Comparison of ENCODE assay signal across 21 cellular contexts in the genomic region with DNA sequence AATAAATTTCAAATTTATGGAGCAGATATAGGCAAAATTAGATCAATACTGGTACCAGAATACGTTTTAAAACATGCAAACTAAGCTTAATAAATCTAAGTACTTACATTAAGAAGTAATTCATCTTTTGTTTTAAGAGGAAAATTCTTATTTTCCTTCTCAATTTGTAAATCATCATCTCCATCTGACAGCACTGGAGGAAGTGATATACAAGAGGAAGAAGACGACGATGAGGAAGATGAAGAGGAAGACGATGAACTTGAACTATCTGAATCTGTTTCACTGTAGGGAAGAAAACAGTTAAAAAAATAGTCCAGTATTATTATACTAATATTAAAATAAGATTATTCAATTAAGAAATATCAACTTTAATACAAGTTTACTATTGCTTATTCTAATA. TPM values are rescaled to one million over a fixed set of nuclear protein-coding genes. Genes with fewer than 3 reads are reported as not detected.
A peak's percentile ranks its signal among the peaks of the same experiment; 100 is the strongest.
DNase-seq lines count a peak whose midpoint lies in the region; ATAC-seq and TF ChIP-seq lines count a peak whose summit lies in the region.
"Had no signal": no experiment of that assay in that cellular context is flagged by ENCODE, and none has a peak within 500 bp of the region (broad histone marks: within the 10 kb centered on the region; RNA-seq: fewer than 3 reads in every experiment).

No MANE protein-coding gene starts in this region.

- no peaks in the 10 kb centered on the region for H3K9me3 Mint-ChIP-seq in stimulated activated naive CD8-positive, alpha-beta T cell treated with anti-CD3 and anti-CD28 coated beads, Interleukin-15, Interleukin-2, amounts not matched to agents 100 ng/mL and 50 ng/mL, for 24 hours
- H3K9me3 Mint-ChIP-seq in effector memory CD8-positive, alpha-beta T cell = no peaks in the 10 kb centered on the region
- H3K9me3 Mint-ChIP-seq: activated naive CD8-positive, alpha-beta T cell treated with anti-CD3 and anti-CD28 coated beads, Interleukin-2, amount 10 ng/mL, durations not matched to agents 7 days and 5 days; CD8-positive, alpha-beta memory T cell; IgD-negative memory B cell had no signal

- H3K9ac ChIP-seq in SK-N-MC (ENCODE audit: insufficient read length) = no peak overlapping the region

- H3K79me2 ChIP-seq in hepatocyte = peaks cover 65% of the 10 kb centered on the region

- H3K27me3 Mint-ChIP-seq in stimulated activated naive CD8-positive, alpha-beta T cell treated with anti-CD3 and anti-CD28 coated beads, Interleukin-15, Interleukin-2, amounts not matched to agents 100 ng/mL and 50 ng/mL, for 24 hours = no peaks in the 10 kb centered on the region
- H3K27me3 Mint-ChIP-seq in effector memory CD8-positive, alpha-beta T cell = no peaks in the 10 kb centered on the region
- H3K27me3 Mint-ChIP-seq: activated naive CD8-positive, alpha-beta T cell treated with anti-CD3 and anti-CD28 coated beads, Interleukin-2, amount 10 ng/mL, durations not matched to agents 7 days and 5 days; IgD-negative memory B cell had no signal

- peaks cover 72% of the 10 kb centered on the region for H3K4me1 Mint-ChIP-seq in stimulated activated naive CD8-positive, alpha-beta T cell treated with anti-CD3 and anti-CD28 coated beads, Interleukin-15, Interleukin-2, amounts not matched to agents 100 ng/mL and 50 ng/mL, for 24 hours (ENCODE audit: low read depth)
- peaks cover 33 to 42% of the 10 kb centered on the region in 2 donors for H3K4me1 Mint-ChIP-seq in effector memory CD8-positive, alpha-beta T cell (ENCODE audit: low read depth in 2 of 2)

- H3K4me2 ChIP-seq in hepatocyte = peak overlapping the region; percentile 83

- H3K36me3 ChIP-seq in SK-N-MC (ENCODE audit: insufficient read depth, low read length) (peaks cover 54% of the 10 kb centered on the region), hepatocyte (replicated peaks; ENCODE audit: insufficient read depth, low read depth) (no peaks in the 10 kb centered on the region), tibial artery (peaks cover 0 to 25% (median 0%) of the 10 kb centered on the region in 3 donors), tibial nerve (peaks cover 0 to 24% (median 0%) of the 10 kb centered on the region in 3 donors)

- intact Hi-C loops in tibial artery (cut with DNase I; ENCODE audit: low total_unique reads) = loop anchor here (10.0 kb wide), 1 partner anchor 171 kb away; a partner anchor contains a TSS

- H4K20me1 ChIP-seq in hepatocyte (ENCODE audit: insufficient read depth, poor library complexity, severe bottlenecking) = no peaks in the 10 kb centered on the region

- H3K4me1 ChIP-seq in hepatocyte (ENCODE audit: insufficient read depth) (peaks cover 12% of the 10 kb centered on the region), tibial artery (peaks cover 0 to 57% (median 17%) of the 10 kb centered on the region in 4 donors), tibial nerve (peaks cover 0 to 49% (median 8%) of the 10 kb centered on the region in 4 donors)

- no peak for DNase-seq in stimulated activated naive CD8-positive, alpha-beta T cell treated with anti-CD3 and anti-CD28 coated beads, Interleukin-15, Interleukin-2, amounts not matched to agents 100 U/mL and 50 U/mL, for 24 hours
- DNase-seq in SK-N-MC (ENCODE audit: low read depth, low spot score) = no peak
- no peak for DNase-seq in hepatocyte (ENCODE audit: low spot score)
- DNase-seq in tibial artery = no peak
- no peak for DNase-seq in effector memory CD8-positive, alpha-beta T cell
- no peak for DNase-seq in tibial nerve (ENCODE audit: low spot score in 2 of 2)
- DNase-seq: activated CD4-positive, alpha-beta T cell treated with anti-CD3 and anti-CD28 coated beads for 4 hours; activated naive CD8-positive, alpha-beta T cell treated with anti-CD3 and anti-CD28 coated beads, Interleukin-2, amount 10 ng/mL, durations not matched to agents 7 days and 5 days; CD8-positive, alpha-beta memory T cell; central memory CD4-positive, alpha-beta T cell; effector CD4-positive, alpha-beta T cell; left colon; midbrain; NCI-H1092; NCI-H2107; sigmoid colon; substantia nigra had no signal

- no peak overlapping the region for H3K27ac Mint-ChIP-seq in stimulated activated naive CD8-positive, alpha-beta T cell treated with anti-CD3 and anti-CD28 coated beads, Interleukin-15, Interleukin-2, amounts not matched to agents 100 ng/mL and 50 ng/mL, for 24 hours
- H3K27ac Mint-ChIP-seq in effector memory CD8-positive, alpha-beta T cell = peak overlapping the region in 1 of 2 donors; percentile 99

- TF ChIP-seq POLR2A in tibial nerve (IDR thresholded peaks at IDR 0.05) = no peak

- H3K4me3 ChIP-seq in SK-N-MC = peak overlapping the region; percentile 40
- H3K4me3 ChIP-seq in hepatocyte = no peak overlapping the region
- H3K4me3 ChIP-seq in tibial artery = peak overlapping the region; percentile 78 to 81
- H3K4me3 ChIP-seq in tibial nerve = no peak overlapping the region

- H3K9me2 ChIP-seq in hepatocyte (replicated peaks; ENCODE audit: insufficient read depth) = no peaks in the 10 kb centered on the region

- H3K36me3 Mint-ChIP-seq in stimulated activated naive CD8-positive, alpha-beta T cell treated with anti-CD3 and anti-CD28 coated beads, Interleukin-15, Interleukin-2, amounts not matched to agents 100 ng/mL and 50 ng/mL, for 24 hours (ENCODE audit: low read depth) = peaks cover 65% of the 10 kb centered on the region
- H3K36me3 Mint-ChIP-seq in effector memory CD8-positive, alpha-beta T cell (ENCODE audit: insufficient read depth) = peaks cover 33% of the 10 kb centered on the region
- H3K36me3 Mint-ChIP-seq: IgD-negative memory B cell had no signal

- no peaks in the 10 kb centered on the region for H3K27me3 ChIP-seq in hepatocyte
- no peaks in the 10 kb centered on the region for H3K27me3 ChIP-seq in tibial artery
- no peaks in the 10 kb centered on the region for H3K27me3 ChIP-seq in tibial nerve
- H3K27me3 ChIP-seq: sigmoid colon had no signal

- H3K4me3 Mint-ChIP-seq in stimulated activated naive CD8-positive, alpha-beta T cell treated with anti-CD3 and anti-CD28 coated beads, Interleukin-15, Interleukin-2, amounts not matched to agents 100 ng/mL and 50 ng/mL, for 24 hours = peak overlapping the region; percentile 88
- H3K4me3 Mint-ChIP-seq in effector memory CD8-positive, alpha-beta T cell = no peak overlapping the region

- no peak overlapping the region for H3K27ac ChIP-seq in SK-N-MC
- no peak overlapping the region for H3K27ac ChIP-seq in hepatocyte
- no peak overlapping the region for H3K27ac ChIP-seq in tibial artery
- no peak overlapping the region for H3K27ac ChIP-seq in tibial nerve
- H3K27ac ChIP-seq: sigmoid colon had no signal

- ATAC-seq in stimulated activated naive CD8-positive, alpha-beta T cell treated with anti-CD3 and anti-CD28 coated beads, Interleukin-15, Interleukin-2, amounts not matched to agents 100 U/mL and 50 U/mL, for 24 hours = no peak
- ATAC-seq in HG02852 (IDR thresholded peaks at IDR 0.05; ENCODE audit: unreplicated experiment) = no peak
- ATAC-seq in effector memory CD8-positive, alpha-beta T cell (replicated peaks) = no peak
- ATAC-seq: left colon, Panc1 had no signal

- H2AFZ ChIP-seq in hepatocyte = no peak overlapping the region

- no peak for TF ChIP-seq CTCF in hepatocyte (IDR thresholded peaks at IDR 0.05; ENCODE audit: poor library complexity)
- no peak for TF ChIP-seq CTCF in tibial artery (IDR thresholded peaks at IDR 0.05)
- no peak for TF ChIP-seq CTCF in tibial nerve (IDR thresholded peaks at IDR 0.05)

- 93% methylated on average over 4 of the region's 4 CpGs for WGBS in hepatocyte (ENCODE audit: low lambda C conversion rate, missing lambda C conversion rate)
- 72 to 77% methylated on average over 4 of the region's 4 CpGs for WGBS in tibial nerve, 2 donors

- no peaks in the 10 kb centered on the region for H3K9me3 ChIP-seq in SK-N-MC (ENCODE audit: low read depth, low read length)
- H3K9me3 ChIP-seq in hepatocyte (ENCODE audit: low read depth) = no peaks in the 10 kb centered on the region
- no peaks in the 10 kb centered on the region for H3K9me3 ChIP-seq in tibial artery
- H3K9me3 ChIP-seq in tibial nerve = no peaks in the 10 kb centered on the region
- H3K9me3 ChIP-seq: sigmoid colon had no signal

- TF ChIP-seq EP300 in tibial nerve (IDR thresholded peaks at IDR 0.05) = no peak

RNA-seq across cellular contexts. Expression of a gene that starts 2.6 kb away (rescaled TPM):
- total RNA-seq in hepatocyte (17.0 and 19.1 TPM in 2 replicates), tibial nerve (10 to 100 TPM; 30.9 to 50.0 (median 34.1) TPM)
- polyA plus RNA-seq in hepatocyte = 6.7 TPM in 2 replicates

Comparison
In these comparisons a context has a peak if more than half of its experiments do, and no peak if none do; other contexts are left out.
1. H3K4me3 ChIP-seq: peak in SK-N-MC (single experiment) and tibial artery (2 of 2); none in hepatocyte (single experiment) and tibial nerve (0 of 4).